16 cellular contexts compared by ENCODE assay signal in the genomic region with DNA sequence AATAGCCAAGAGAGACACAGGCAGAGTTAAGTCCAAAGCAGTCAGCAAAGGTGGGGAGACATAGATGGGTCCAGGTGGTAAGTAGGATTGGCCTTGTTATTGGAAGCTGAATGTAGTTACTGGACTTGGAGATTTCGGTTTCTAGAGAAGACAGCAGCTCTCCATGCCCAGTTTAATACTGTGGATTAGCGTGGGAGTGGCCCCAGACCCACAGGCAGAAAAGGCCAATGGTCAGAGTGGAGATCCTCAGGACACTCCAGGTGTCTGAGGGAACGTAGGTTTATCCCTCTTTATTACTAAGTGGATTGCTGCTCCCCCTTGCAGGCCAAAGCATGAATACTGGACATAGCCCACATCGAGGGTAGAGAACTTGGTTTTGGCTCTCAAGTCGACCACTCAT.
DNase-seq lines count a peak whose midpoint lies in the region; ATAC-seq and TF ChIP-seq lines count a peak whose summit lies in the region.
"Had no signal": no experiment of that assay in that cellular context is flagged by ENCODE, and none has a peak within 500 bp of the region (broad histone marks: within the 10 kb centered on the region; RNA-seq: fewer than 3 reads in every experiment).

No MANE protein-coding gene starts in this region.

- ATAC-seq in SK-N-SH treated with all-trans-retinoic acid at 6 μM for 48 hours, result no peak
- ATAC-seq: activated naive CD4-positive, alpha-beta T cell treated with anti-CD3 and anti-CD28 coated beads, Interleukin-2, amount 50 U/mL, for 72 hours; esophagus mucosa; stimulated activated memory B cell treated with anti-CD40 and anti-IgM and Interleukin-4, amounts not matched to agents 10 μg/mL and 1 μg/mL and 100 μg/mL, for 72 hours had no signal

- H3K27ac ChIP-seq in SK-N-SH (ENCODE audit: low read depth in 2 of 2, low read length in 1 of 2) (no peak overlapping the region), breast epithelium (peak overlapping the region; percentile 99), tibial nerve (peak overlapping the region; percentile 75 to 99 (median 95))
- H3K27ac ChIP-seq: WERI-Rb-1 had no signal

- H3K27ac Mint-ChIP-seq in neural crest cell (ENCODE audit: unreplicated experiment), result no peak overlapping the region
- H3K27ac Mint-ChIP-seq: activated naive CD4-positive, alpha-beta T cell treated with anti-CD3 and anti-CD28 coated beads, Interleukin-2, amount 50 U/mL, for 72 hours; mesothelial cell of epicardium; stimulated activated memory B cell treated with anti-CD40 and anti-IgM and Interleukin-4, amounts not matched to agents 10 μg/mL and 1 μg/mL and 100 μg/mL, for 72 hours had no signal

- no peak for TF ChIP-seq CTCF in SK-N-SH (IDR thresholded peaks at IDR 0.05)
- TF ChIP-seq CTCF in breast epithelium (IDR thresholded peaks at IDR 0.05), result no peak
- TF ChIP-seq CTCF in neural crest cell (conservative IDR thresholded peaks at IDR 0.05), result no peak
- no peak for TF ChIP-seq CTCF in tibial nerve (IDR thresholded peaks at IDR 0.05)

- TF ChIP-seq RAD21 in SK-N-SH (IDR thresholded peaks at IDR 0.05; ENCODE audit: low read length), result no peak

- no peak overlapping the region for H3K4me3 ChIP-seq in SK-N-SH (ENCODE audit: low read depth in 2 of 2, low read length in 1 of 2)
- peak overlapping the region in 2 of 3 donors; percentile 61 to 65 for H3K4me3 ChIP-seq in breast epithelium
- peak overlapping the region in 1 of 4 donors; percentile 52 for H3K4me3 ChIP-seq in tibial nerve

- no peaks in the 10 kb centered on the region for H3K79me2 ChIP-seq in SK-N-SH (ENCODE audit: insufficient read depth)

- intact Hi-C loops in breast epithelium (cut with DNase I; ENCODE audit: low total_unique reads), result loop anchor here (5.0 kb wide), 1 partner anchor 1204 kb away; no protein-coding TSS in a partner anchor

- peak overlapping the region; percentile 62 for H3K4me3 Mint-ChIP-seq in neural crest cell
- H3K4me3 Mint-ChIP-seq: stimulated activated memory B cell treated with anti-CD40 and anti-IgM and Interleukin-4, amounts not matched to agents 10 μg/mL and 1 μg/mL and 100 μg/mL, for 72 hours had no signal

- H3K27me3 ChIP-seq in SK-N-SH (ENCODE audit: insufficient read depth), result no peaks in the 10 kb centered on the region
- no peaks in the 10 kb centered on the region for H3K27me3 ChIP-seq in breast epithelium
- H3K27me3 ChIP-seq in tibial nerve, result no peaks in the 10 kb centered on the region

- CTCF ChIA-PET in SK-N-SH (lab: Yijun Ruan, JAX), result interaction anchor here (1.3 to 3.2 kb wide), 3 partner anchors 8 to 95 kb away, joined by 3 to 15 read pairs (median 6); no protein-coding TSS in a partner anchor

- peaks cover 24 to 27% of the 10 kb centered on the region in 2 experiments; a peak in 3 of 4 replicates for H3K4me1 ChIP-seq in SK-N-SH (ENCODE audit: control insufficient read depth in 1 of 2, insufficient read depth in 2 of 2, low read depth in 1 of 2, low read length in 1 of 2)
- peaks cover 5 to 36% of the 10 kb centered on the region in 2 donors for H3K4me1 ChIP-seq in breast epithelium
- peaks cover 0 to 69% (median 35%) of the 10 kb centered on the region in 4 donors for H3K4me1 ChIP-seq in tibial nerve

- no peaks in the 10 kb centered on the region for H3K27me3 Mint-ChIP-seq in neural crest cell (ENCODE audit: low read depth)

- TF ChIP-seq POLR2A in breast epithelium (IDR thresholded peaks at IDR 0.05) (no peak), tibial nerve (IDR thresholded peaks at IDR 0.05) (no peak), erythroblast (IDR thresholded peaks at IDR 0.05; ENCODE audit: low read length) (no peak)

- no peaks in the 10 kb centered on the region for H3K9me3 Mint-ChIP-seq in neural crest cell
- H3K9me3 Mint-ChIP-seq: mesothelial cell of epicardium; stimulated activated memory B cell treated with anti-CD40 and anti-IgM and Interleukin-4, amounts not matched to agents 10 μg/mL and 1 μg/mL and 100 μg/mL, for 72 hours had no signal

- no peaks in the 10 kb centered on the region for H3K36me3 Mint-ChIP-seq in neural crest cell (ENCODE audit: low read depth)
- H3K36me3 Mint-ChIP-seq: mesothelial cell of epicardium; stimulated activated memory B cell treated with anti-CD40 and anti-IgM and Interleukin-4, amounts not matched to agents 10 μg/mL and 1 μg/mL and 100 μg/mL, for 72 hours had no signal

- 67% methylated on average over 5 of the region's 5 CpGs for WGBS in SK-N-SH (ENCODE audit: low lambda C conversion rate)
- WGBS in tibial nerve, 2 donors, result 84 to 87% methylated on average over 5 of the region's 5 CpGs

- H3K4me2 ChIP-seq in SK-N-SH, result peak overlapping the region; percentile 78; the same call in 1 of the 2 replicates

- no peak overlapping the region for H3K9ac ChIP-seq in SK-N-SH

- H2AFZ ChIP-seq in SK-N-SH (ENCODE audit: low read depth), result no peak overlapping the region

- no peaks in the 10 kb centered on the region for H3K9me2 ChIP-seq in SK-N-SH

- H3F3A ChIP-seq in SK-N-SH (replicated peaks; ENCODE audit: insufficient read depth), result peaks cover 17% of the 10 kb centered on the region

- no peaks in the 10 kb centered on the region for H3K36me3 ChIP-seq in SK-N-SH (replicated peaks in 1 of 2; ENCODE audit: control insufficient read depth in 1 of 2, insufficient read depth in 2 of 2, low read length in 1 of 2)
- H3K36me3 ChIP-seq in breast epithelium, result no peaks in the 10 kb centered on the region
- H3K36me3 ChIP-seq in tibial nerve, result no peaks in the 10 kb centered on the region
- H3K36me3 ChIP-seq: WERI-Rb-1 had no signal

- DNase-seq in SK-N-SH (no peak), breast epithelium (ENCODE audit: low spot score in 2 of 2) (no peak), neural crest cell (ENCODE audit: low read depth, low spot score) (no peak), tibial nerve (ENCODE audit: low spot score in 2 of 2) (no peak), cortex of kidney (lab: John Stamatoyannopoulos, UW) (no peak), erythroblast (lab: John Stamatoyannopoulos, UW) (no peak)
- no peak for DNase-seq in activated CD8-positive, alpha-beta memory T cell treated with anti-CD3 and anti-CD28 coated beads, Interleukin-2, amount 50 U/mL, for 4 hours
- DNase-seq: NCI-H2029; NCI-H82; stimulated activated CD4-positive, alpha-beta T cell treated with anti-CD3 and anti-CD28 coated beads, Interleukin-2, amount 100 ng/mL, for 48 hours; WERI-Rb-1 had no signal

- H3K9me3 ChIP-seq in SK-N-SH, result no peaks in the 10 kb centered on the region
- no peaks in the 10 kb centered on the region for H3K9me3 ChIP-seq in breast epithelium
- H3K9me3 ChIP-seq in tibial nerve, result peaks cover 0 to under 1% (median 0%) of the 10 kb centered on the region in 4 donors

- POLR2A ChIA-PET in SK-N-SH (lab: Yijun Ruan, JAX), result no interaction called here

- peaks cover 21% of the 10 kb centered on the region for H3K4me1 Mint-ChIP-seq in neural crest cell

- TF ChIP-seq EP300 in SK-N-SH (IDR thresholded peaks at IDR 0.05; ENCODE audit: borderline replicate concordance in 1 of 2, low read depth in 1 of 2, low read length in 1 of 2) (no peak), tibial nerve (IDR thresholded peaks at IDR 0.05) (no peak)

- H4K20me1 ChIP-seq in SK-N-SH (ENCODE audit: insufficient read depth), result no peaks in the 10 kb centered on the region

TF ChIP-seq in SK-N-SH, 30 proteins besides CTCF, POLR2A, EP300 and RAD21:
- TF ChIP-seq, protein P1, sequence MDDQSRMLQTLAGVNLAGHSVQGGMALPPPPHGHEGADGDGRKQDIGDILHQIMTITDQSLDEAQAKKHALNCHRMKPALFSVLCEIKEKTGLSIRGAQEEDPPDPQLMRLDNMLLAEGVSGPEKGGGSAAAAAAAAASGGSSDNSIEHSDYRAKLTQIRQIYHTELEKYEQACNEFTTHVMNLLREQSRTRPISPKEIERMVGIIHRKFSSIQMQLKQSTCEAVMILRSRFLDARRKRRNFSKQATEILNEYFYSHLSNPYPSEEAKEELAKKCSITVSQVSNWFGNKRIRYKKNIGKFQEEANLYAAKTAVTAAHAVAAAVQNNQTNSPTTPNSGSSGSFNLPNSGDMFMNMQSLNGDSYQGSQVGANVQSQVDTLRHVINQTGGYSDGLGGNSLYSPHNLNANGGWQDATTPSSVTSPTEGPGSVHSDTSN (IDR thresholded peaks at IDR 0.05), result no peak
- TF ChIP-seq NRF1 (IDR thresholded peaks at IDR 0.05; ENCODE audit: low read depth, low read length) (no peak), SIN3A (IDR thresholded peaks at IDR 0.05; ENCODE audit: borderline replicate concordance, low read depth, low read length) (no peak), POLR2AphosphoS5 (IDR thresholded peaks at IDR 0.05; ENCODE audit: low read depth, low read length) (no peak)
- TF ChIP-seq, protein P2, sequence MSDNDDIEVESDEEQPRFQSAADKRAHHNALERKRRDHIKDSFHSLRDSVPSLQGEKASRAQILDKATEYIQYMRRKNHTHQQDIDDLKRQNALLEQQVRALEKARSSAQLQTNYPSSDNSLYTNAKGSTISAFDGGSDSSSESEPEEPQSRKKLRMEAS (IDR thresholded peaks at IDR 0.05; ENCODE audit: low read depth), result no peak

TF ChIP-seq in SK-N-SH treated with all-trans-retinoic acid at 6 μM for 48 hours, 23 proteins besides CTCF, POLR2A, EP300 and RAD21:
- no peak for TF ChIP-seq ISL1 (CRISPR knock-in tag; IDR thresholded peaks at IDR 0.05)
- TF ChIP-seq GLIS3 (CRISPR knock-in tag; IDR thresholded peaks at IDR 0.05), result no peak
- TF ChIP-seq ZC3H10 (CRISPR knock-in tag; IDR thresholded peaks at IDR 0.05), result no peak
- TF ChIP-seq TCF4 (CRISPR knock-in tag; IDR thresholded peaks at IDR 0.05; ENCODE audit: borderline replicate concordance), result no peak
- no peak for TF ChIP-seq BACH2 (CRISPR knock-in tag; IDR thresholded peaks at IDR 0.05; ENCODE audit: borderline replicate concordance)
- TF ChIP-seq, protein P3, sequence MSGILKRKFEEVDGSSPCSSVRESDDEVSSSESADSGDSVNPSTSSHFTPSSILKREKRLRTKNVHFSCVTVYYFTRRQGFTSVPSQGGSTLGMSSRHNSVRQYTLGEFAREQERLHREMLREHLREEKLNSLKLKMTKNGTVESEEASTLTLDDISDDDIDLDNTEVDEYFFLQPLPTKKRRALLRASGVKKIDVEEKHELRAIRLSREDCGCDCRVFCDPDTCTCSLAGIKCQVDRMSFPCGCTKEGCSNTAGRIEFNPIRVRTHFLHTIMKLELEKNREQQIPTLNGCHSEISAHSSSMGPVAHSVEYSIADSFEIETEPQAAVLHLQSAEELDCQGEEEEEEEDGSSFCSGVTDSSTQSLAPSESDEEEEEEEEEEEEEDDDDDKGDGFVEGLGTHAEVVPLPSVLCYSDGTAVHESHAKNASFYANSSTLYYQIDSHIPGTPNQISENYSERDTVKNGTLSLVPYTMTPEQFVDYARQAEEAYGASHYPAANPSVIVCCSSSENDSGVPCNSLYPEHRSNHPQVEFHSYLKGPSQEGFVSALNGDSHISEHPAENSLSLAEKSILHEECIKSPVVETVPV (CRISPR knock-in tag; IDR thresholded peaks at IDR 0.05), result no peak
- no peak for TF ChIP-seq OSR1 (CRISPR knock-in tag; IDR thresholded peaks at IDR 0.05)
- TF ChIP-seq ZNF565 (CRISPR knock-in tag; conservative IDR thresholded peaks at IDR 0.05; ENCODE audit: low read depth), result no peak
- no peak for TF ChIP-seq ESRRG (CRISPR knock-in tag; IDR thresholded peaks at IDR 0.05)

Comparison
In these comparisons a context has a peak if more than half of its experiments do, and no peak if none do; other contexts are left out.
1. H3K27ac ChIP-seq: peak in breast epithelium (2 of 2) and tibial nerve (4 of 4); none in SK-N-SH (0 of 2).
2. H3K4me3 ChIP-seq: peak in breast epithelium (2 of 3); none in SK-N-SH (0 of 2).